9 cellular contexts compared by ENCODE assay signal in the genomic region with DNA sequence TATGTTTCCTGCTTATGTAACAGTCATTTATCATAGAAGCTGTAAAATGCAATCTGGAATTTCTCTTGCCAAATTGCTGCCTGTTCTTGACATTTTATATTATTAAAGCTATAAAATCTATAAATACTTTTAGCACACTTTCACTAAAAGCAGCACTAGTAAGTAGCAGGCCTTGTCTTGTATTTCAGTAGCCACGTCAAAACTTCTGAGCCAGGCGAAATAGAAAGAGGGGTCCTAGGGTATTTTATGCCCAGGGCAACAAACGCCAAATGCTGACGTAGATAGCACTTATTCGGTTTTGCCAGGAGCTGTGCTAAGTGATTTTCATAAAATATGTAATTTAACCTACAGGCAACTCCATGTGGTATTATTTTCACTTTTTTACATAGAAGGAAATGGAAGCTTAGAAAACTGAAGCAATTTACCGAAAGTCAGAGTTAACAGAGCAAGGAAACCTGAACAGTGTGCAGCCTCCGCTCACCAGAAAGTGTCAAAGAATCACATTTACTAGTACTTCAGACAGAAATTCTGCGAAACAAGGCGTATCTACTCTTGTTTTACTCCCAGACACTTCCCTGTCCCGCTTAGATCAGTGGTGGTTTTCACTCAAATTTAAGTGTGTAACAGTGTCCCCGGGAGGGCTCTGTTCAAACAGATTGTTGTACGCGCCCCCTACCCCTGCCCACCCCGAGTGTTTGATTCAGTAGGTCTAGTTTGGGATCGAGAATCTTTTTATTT. TPM values are rescaled to one million over a fixed set of nuclear protein-coding genes. Genes with fewer than 3 reads are reported as not detected.
DNase-seq lines count a peak whose midpoint lies in the region; ATAC-seq and TF ChIP-seq lines count a peak whose summit lies in the region.
"Had no signal": no experiment of that assay in that cellular context is flagged by ENCODE, and none has a peak within 500 bp of the region (broad histone marks: within the 10 kb centered on the region; RNA-seq: fewer than 3 reads in every experiment).

No MANE protein-coding gene starts in this region.

- H3K4me3 ChIP-seq in fibroblast of pulmonary artery (replicated peaks; ENCODE audit: low read depth, low read length) = peak overlapping the region; percentile 79
- peak overlapping the region in 2 of 4 donors; percentile 45 to 84 for H3K4me3 ChIP-seq in esophagus squamous epithelium

- peak; percentile 30 for DNase-seq in DMS79 treated with DMSO at 0.1 percent for 48 hours (lab: John Stamatoyannopoulos, UW)
- DNase-seq in DMS79 (lab: John Stamatoyannopoulos, UW) = no peak
- no peak for DNase-seq in fibroblast of pulmonary artery (ENCODE audit: low read depth)
- DNase-seq in middle frontal gyrus (ENCODE audit: extremely low spot score, low spot score) = no peak
- DNase-seq in esophagus squamous epithelium (lab: John Stamatoyannopoulos, UW) = no peak
- no peak for DNase-seq in stimulated activated CD4-positive, alpha-beta T cell treated with anti-CD3 and anti-CD28 coated beads, Interleukin-4, amount 100 ng/mL, for 4 hours
- DNase-seq: activated CD4-positive, CD25-positive, alpha-beta regulatory T cell had no signal

- H3K36me3 ChIP-seq in esophagus squamous epithelium = peaks cover 0 to 11% (median 0%) of the 10 kb centered on the region in 3 donors

- intact Hi-C loops in esophagus squamous epithelium (cut with DNase I) = no loop called here

- WGBS in esophagus squamous epithelium, 2 donors = 88 to 94% methylated on average over 15 of the region's 15 CpGs

- peaks cover 26% of the 10 kb centered on the region for H3K4me1 Mint-ChIP-seq in stimulated activated memory B cell treated with anti-CD40 and anti-IgM and Interleukin-4, amounts not matched to agents 10 μg/mL and 1 μg/mL and 100 μg/mL, for 72 hours

- no peak for TF ChIP-seq POLR2A in esophagus squamous epithelium (IDR thresholded peaks at IDR 0.05)

- peak overlapping the region in 2 of 4 donors; percentile 95 to 99 for H3K27ac ChIP-seq in esophagus squamous epithelium

- H3K36me3 Mint-ChIP-seq in stimulated activated memory B cell treated with anti-CD40 and anti-IgM and Interleukin-4, amounts not matched to agents 10 μg/mL and 1 μg/mL and 100 μg/mL, for 72 hours = peaks cover 20% of the 10 kb centered on the region

- H3K9me3 Mint-ChIP-seq in stimulated activated memory B cell treated with anti-CD40 and anti-IgM and Interleukin-4, amounts not matched to agents 10 μg/mL and 1 μg/mL and 100 μg/mL, for 72 hours = no peaks in the 10 kb centered on the region

- H3K27me3 Mint-ChIP-seq in stimulated activated memory B cell treated with anti-CD40 and anti-IgM and Interleukin-4, amounts not matched to agents 10 μg/mL and 1 μg/mL and 100 μg/mL, for 72 hours = no peaks in the 10 kb centered on the region

- no peaks in the 10 kb centered on the region for H3K9me3 ChIP-seq in esophagus squamous epithelium

- no peaks in the 10 kb centered on the region for H3K27me3 ChIP-seq in esophagus squamous epithelium

- peak overlapping the region; percentile 92 for H3K4me3 Mint-ChIP-seq in stimulated activated memory B cell treated with anti-CD40 and anti-IgM and Interleukin-4, amounts not matched to agents 10 μg/mL and 1 μg/mL and 100 μg/mL, for 72 hours

- ATAC-seq in SK-N-SH treated with all-trans-retinoic acid at 6 μM for 48 hours = no peak
- no peak for ATAC-seq in stimulated activated memory B cell treated with anti-CD40 and anti-IgM and Interleukin-4, amounts not matched to agents 10 μg/mL and 1 μg/mL and 100 μg/mL, for 72 hours

- peak overlapping the region; percentile 97 for H3K27ac Mint-ChIP-seq in stimulated activated memory B cell treated with anti-CD40 and anti-IgM and Interleukin-4, amounts not matched to agents 10 μg/mL and 1 μg/mL and 100 μg/mL, for 72 hours

- H3K4me1 ChIP-seq in esophagus squamous epithelium = peaks cover 0 to 28% (median 16%) of the 10 kb centered on the region in 3 donors

- TF ChIP-seq CTCF in fibroblast of pulmonary artery (IDR thresholded peaks at IDR 0.05; ENCODE audit: low read length, missing control alignments) (no peak), esophagus squamous epithelium (IDR thresholded peaks at IDR 0.05) (no peak)

TF ChIP-seq in SK-N-SH treated with all-trans-retinoic acid at 6 μM for 48 hours, 23 proteins besides CTCF, POLR2A, EP300 and RAD21:
- peak; percentile 33 for TF ChIP-seq ISL1 (CRISPR knock-in tag; IDR thresholded peaks at IDR 0.05)
- TF ChIP-seq SNAI2 (CRISPR knock-in tag; IDR thresholded peaks at IDR 0.05) = no peak

RNA-seq across cellular contexts. Expression of a gene that starts 1.1 kb away (rescaled TPM):
- 10 to 100 TPM in 3 of 4 donors, 1 to 10 TPM in 1; 9.3 to 26.7 (median 15.0) TPM for total RNA-seq in esophagus squamous epithelium
